ENCODE assay signal across 8 cellular contexts in genomic region chr15:41115088-41115651, GRCh38. TPM values are rescaled to one million over a fixed set of nuclear protein-coding genes. Genes with fewer than 3 reads are reported as not detected.
DNase-seq lines count a peak whose midpoint lies in the region; ATAC-seq lines count a peak whose summit lies in the region.

No MANE protein-coding gene starts in this region.

- peak overlapping the region; percentile 91 for H3K4me3 ChIP-seq in MG63

- no peaks in the 10 kb centered on the region for H3K9me3 ChIP-seq in MG63

- H3K27ac ChIP-seq in angular gyrus (ENCODE audit: low read depth, low read length): peak overlapping the region; percentile 100

- peak; percentile 36 for ATAC-seq in GM18517 (IDR thresholded peaks at IDR 0.05; ENCODE audit: unreplicated experiment)
- peak; percentile 65 for ATAC-seq in stimulated activated naive CD8-positive, alpha-beta T cell treated with anti-CD3 and anti-CD28 coated beads, Interleukin-15, Interleukin-2, amounts not matched to agents 100 U/mL and 50 U/mL, for 24 hours

- DNase-seq in AML-193 (lab: John Stamatoyannopoulos, UW): peak; percentile 43 to 48
- no peak for DNase-seq in MG63
- DNase-seq in inferior parietal cortex (ENCODE audit: extremely low spot score): peak; percentile 5
- DNase-seq in stimulated activated naive CD8-positive, alpha-beta T cell treated with anti-CD3 and anti-CD28 coated beads, Interleukin-15, Interleukin-2, amounts not matched to agents 100 U/mL and 50 U/mL, for 24 hours: no peak
- DNase-seq in NCI-H510A (lab: John Stamatoyannopoulos, UW): no peak
- DNase-seq in occipital lobe (lab: John Stamatoyannopoulos, UW): no peak

- H3K36me3 ChIP-seq in MG63: peaks cover 26% of the 10 kb centered on the region

- no peaks in the 10 kb centered on the region for H3K27me3 ChIP-seq in MG63

RNA-seq across cellular contexts. Expression of gene INO80, which starts 0.9 kb away (rescaled TPM):
- 12.2 and 15.3 TPM in 2 replicates for total RNA-seq in MG63 (2014; rRNA removed; shearing (Covaris generic); ENCODE audit: low replicate concordance)
- total RNA-seq in occipital lobe: 50.8 TPM

Comparison
In these comparisons a context has a peak if more than half of its experiments do, and no peak if none do; other contexts are left out.
1. DNase-seq: peak in AML-193 (2 of 2) and inferior parietal cortex (single experiment); none in MG63 (single experiment), stimulated activated naive CD8-positive, alpha-beta T cell treated with anti-CD3 and anti-CD28 coated beads, Interleukin-15, Interleukin-2, amounts not matched to agents 100 U/mL and 50 U/mL, for 24 hours (single experiment), NCI-H510A (single experiment) and occipital lobe (single experiment).